Comparison of ENCODE assay signal across 29 cellular contexts in the genomic region with DNA sequence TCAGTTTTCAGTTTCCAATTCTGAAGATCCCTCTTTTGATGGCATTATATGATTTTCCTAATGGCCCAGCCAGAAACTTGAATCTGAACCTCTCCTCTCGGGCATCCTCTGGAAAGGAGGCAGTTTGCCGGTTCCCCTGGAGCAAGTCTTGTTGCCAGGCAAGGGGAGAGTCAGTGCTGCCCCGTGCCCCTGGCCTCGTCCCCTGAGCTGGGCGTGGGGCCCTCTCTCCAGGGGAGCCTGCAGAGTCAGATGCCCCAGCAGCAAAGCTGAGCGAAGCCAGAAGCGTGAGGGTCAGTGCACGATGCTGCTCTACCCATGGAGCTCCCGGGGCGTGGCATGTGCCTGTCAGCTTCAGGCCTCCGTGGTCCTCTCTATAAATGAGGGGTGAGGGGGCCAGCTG. TPM values are rescaled to one million over a fixed set of nuclear protein-coding genes. Genes with fewer than 3 reads are reported as not detected.
"Had no signal": no experiment of that assay in that cellular context is flagged by ENCODE, and none has a peak within 500 bp of the region (broad histone marks: within the 10 kb centered on the region; RNA-seq: fewer than 3 reads in every experiment).

No MANE protein-coding gene starts in this region.

- H3K27me3 ChIP-seq: ascending aorta, cardiac muscle cell had no signal

- ATAC-seq: activated CD4-positive, alpha-beta T cell treated with anti-CD3 and anti-CD28 coated beads for 36 hours; activated CD4-positive, CD25-positive, alpha-beta regulatory T cell treated with anti-CD3 and anti-CD28 coated beads, Interleukin-2, amount 50 U/mL, for 24 hours; activated CD8-positive, alpha-beta memory T cell treated with anti-CD3 and anti-CD28 coated beads, Interleukin-2, amount 10 ng/mL, durations not matched to agents 7 days and 5 days; activated CD8-positive, alpha-beta T cell treated with anti-CD3 and anti-CD28 coated beads, Interleukin-2, amount 10 ng/mL, durations not matched to agents 7 days and 5 days; activated naive CD8-positive, alpha-beta T cell treated with anti-CD3 and anti-CD28 coated beads, Interleukin-2, amount 50 U/mL, for 24 hours; WTC11 had no signal

- H3K27ac ChIP-seq: ascending aorta, cardiac muscle cell, VCaP had no signal

- H3K9me3 ChIP-seq: ascending aorta had no signal

- DNase-seq: activated CD4-positive, alpha-beta memory T cell treated with anti-CD3 and anti-CD28 coated beads, Interleukin-2, amount 10 ng/mL, durations not matched to agents 7 days and 5 days; activated CD4-positive, alpha-beta T cell treated with anti-CD3 and anti-CD28 coated beads for 1 hour; activated CD4-positive, alpha-beta T cell treated with anti-CD3 and anti-CD28 coated beads for 36 hours; activated CD4-positive, alpha-beta T cell treated with anti-CD3 and anti-CD28 coated beads for 48 hours; activated CD4-positive, alpha-beta T cell treated with anti-CD3 and anti-CD28 coated beads, Interleukin-2, amount 10 ng/mL, durations not matched to agents 7 days and 5 days; activated CD4-positive, alpha-beta T cell treated with anti-CD3 and anti-CD28 coated beads, Interleukin-2, amount 50 U/mL, for 48 hours; activated CD4-positive, CD25-positive, alpha-beta regulatory T cell; activated CD8-positive, alpha-beta memory T cell treated with anti-CD3 and anti-CD28 coated beads for 24 hours; activated CD8-positive, alpha-beta memory T cell treated with anti-CD3 and anti-CD28 coated beads, Interleukin-2, amount 10 ng/mL, durations not matched to agents 7 days and 5 days; activated CD8-positive, alpha-beta memory T cell treated with anti-CD3 and anti-CD28 coated beads, Interleukin-2, amount 50 U/mL, for 48 hours; activated CD8-positive, alpha-beta T cell treated with anti-CD3 and anti-CD28 coated beads, Interleukin-2, amount 10 ng/mL, durations not matched to agents 7 days and 5 days; activated effector memory CD4-positive, alpha-beta T cell treated with Interleukin-2 at 50 U/mL for 16 hours; activated gamma-delta T cell; activated naive CD4-positive, alpha-beta T cell treated with anti-CD3 and anti-CD28 coated beads, Interleukin-2, amount 10 ng/mL, durations not matched to agents 7 days and 5 days; activated naive CD4-positive, alpha-beta T cell treated with Interleukin-2 at 50 U/mL for 16 hours; activated naive CD8-positive, alpha-beta T cell treated with anti-CD3 and anti-CD28 coated beads, Interleukin-2, amount 10 ng/mL, durations not matched to agents 7 days and 5 days; activated naive CD8-positive, alpha-beta T cell treated with anti-CD3 and anti-CD28 coated beads, Interleukin-2, amount 50 U/mL, for 24 hours; activated T-cell treated with anti-CD3 and anti-CD28 coated beads, Interleukin-2, amount 50 U/mL, for 24 hours; activated T-cell treated with anti-CD3 and anti-CD28 coated beads, Interleukin-2, amount 50 U/mL, for 48 hours; amygdala; caudate nucleus; T-helper 1 cell; T-helper 2 cell; T-helper 9 cell had no signal

- H3K4me3 ChIP-seq: ascending aorta, cardiac muscle cell had no signal

RNA-seq across cellular contexts. Expression of a gene that starts 14.0 kb away (rescaled TPM):
- total RNA-seq: activated CD4-positive, alpha-beta memory T cell treated with anti-CD3 and anti-CD28 coated beads, Interleukin-2, amount 10 ng/mL, durations not matched to agents 7 days and 5 days; activated CD4-positive, alpha-beta T cell treated with anti-CD3 and anti-CD28 coated beads for 36 hours; activated CD4-positive, alpha-beta T cell treated with anti-CD3 and anti-CD28 coated beads, Interleukin-2, amount 10 ng/mL, durations not matched to agents 7 days and 5 days; activated CD8-positive, alpha-beta T cell treated with anti-CD3 and anti-CD28 coated beads, Interleukin-2, amount 10 ng/mL, durations not matched to agents 7 days and 5 days; activated naive CD8-positive, alpha-beta T cell treated with anti-CD3 and anti-CD28 coated beads, Interleukin-2, amount 10 ng/mL, durations not matched to agents 7 days and 5 days had no signal
